ENCODE assay signal across 26 cellular contexts in the genomic region with DNA sequence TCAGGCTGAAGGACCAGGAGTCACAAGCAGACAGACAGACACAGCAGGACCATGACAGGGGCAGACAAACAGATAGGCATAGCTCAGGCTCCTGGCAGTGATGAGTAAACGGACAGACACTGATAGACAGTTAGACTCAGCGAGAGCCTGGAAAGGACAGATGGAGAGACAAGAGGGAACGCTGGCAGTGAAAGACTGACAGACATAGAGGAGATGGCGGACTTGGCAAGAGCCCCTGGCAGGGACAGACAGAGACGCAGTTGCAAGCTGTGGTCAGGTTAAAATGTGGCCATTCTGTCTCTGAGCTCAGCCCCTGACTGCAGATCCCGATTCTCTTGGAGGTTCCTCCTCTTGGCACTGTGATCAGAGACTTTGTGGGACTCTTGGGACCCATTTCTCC. TPM values are rescaled to one million over a fixed set of nuclear protein-coding genes. Genes with fewer than 3 reads are reported as not detected.
A peak's percentile ranks its signal among the peaks of the same experiment; 100 is the strongest.
DNase-seq lines count a peak whose midpoint lies in the region; ATAC-seq, FAIRE-seq and TF ChIP-seq lines count a peak whose summit lies in the region.
"Had no signal": no experiment of that assay in that cellular context is flagged by ENCODE, and none has a peak within 500 bp of the region (broad histone marks: within the 10 kb centered on the region; RNA-seq: fewer than 3 reads in every experiment).

No MANE protein-coding gene starts in this region.

- H3K4me2 ChIP-seq in fibroblast of lung (ENCODE audit: extremely low read depth, insufficient read depth, low read length), result no peak overlapping the region

- H3K4me1 ChIP-seq in right cardiac atrium (ENCODE audit: control insufficient read depth, insufficient read depth, low read length) (peaks cover 9% of the 10 kb centered on the region), heart right ventricle (peaks cover 0 to 35% (median 22%) of the 10 kb centered on the region in 9 donors), fibroblast of lung (ENCODE audit: control insufficient read depth, extremely low read depth, insufficient read depth, low read length) (peaks cover 19% of the 10 kb centered on the region)
- H3K4me1 ChIP-seq: body of pancreas had no signal

- no peak for TF ChIP-seq CTCF in heart right ventricle (IDR thresholded peaks at IDR 0.05)
- TF ChIP-seq CTCF in fibroblast of lung (conservative IDR thresholded peaks at IDR 0.05 in 1 of 2, IDR thresholded peaks at IDR 0.05 in 1 of 2; ENCODE audit: low read depth in 1 of 2, low read length in 2 of 2), result no peak

- H3K79me2 ChIP-seq in fibroblast of lung (ENCODE audit: control insufficient read depth, insufficient read depth, low read length), result no peaks in the 10 kb centered on the region

- DNase-seq in right cardiac atrium, result no peak
- DNase-seq in heart right ventricle, result no peak
- DNase-seq in RCC 7860 (ENCODE audit: low spot score), result peak; percentile 41
- no peak for DNase-seq in fibroblast of lung (ENCODE audit: low read depth in 2 of 2)
- no peak for DNase-seq in HEK293T (ENCODE audit: extremely low spot score)
- DNase-seq: activated CD4-positive, alpha-beta T cell treated with anti-CD3 and anti-CD28 coated beads for 36 hours; body of pancreas; CD4-positive, alpha-beta memory T cell; DMS79; effector memory CD4-positive, alpha-beta T cell; esophagus squamous epithelium; naive B cell; NCI-H1930; NCI-H226; stimulated activated CD4-positive, alpha-beta T cell treated with anti-CD3 and anti-CD28 coated beads, Interleukin-12 subunit alpha, Interleukin-12 subunit beta, amount 100 ng/mL, for 4 hours; T-helper 1 cell had no signal

- CTCF ChIA-PET in HEK293T (lab: Yijun Ruan, JAX), result interaction anchor here (1.6 kb wide), 1 partner anchor 24 kb away, joined by 4 read pairs; no protein-coding TSS in a partner anchor

- H3K9me3 ChIP-seq in right cardiac atrium (ENCODE audit: control insufficient read depth, low read length) (no peaks in the 10 kb centered on the region), heart right ventricle (no peaks in the 10 kb centered on the region), fibroblast of lung (ENCODE audit: control insufficient read depth, insufficient read depth, low read depth, low read length) (no peaks in the 10 kb centered on the region)
- H3K9me3 ChIP-seq: body of pancreas, esophagus squamous epithelium, SJSA1, upper lobe of left lung had no signal

- no peak for FAIRE-seq in RCC 7860 (lab: Jason Lieb, UNC)
- FAIRE-seq: GM12891, GM19239 had no signal

- H3K9ac ChIP-seq in fibroblast of lung (ENCODE audit: insufficient read depth, low read length), result no peak overlapping the region

- H3K27ac ChIP-seq in right cardiac atrium (ENCODE audit: low read length), result peak overlapping the region; percentile 44
- H3K27ac ChIP-seq in heart right ventricle, result peak overlapping the region in 4 of 10 donors; percentile 60 to 74 (median 64)
- H3K27ac ChIP-seq in fibroblast of lung (ENCODE audit: insufficient read depth, low read length), result peak overlapping the region; percentile 52
- H3K27ac ChIP-seq: body of pancreas, esophagus squamous epithelium had no signal

- ATAC-seq in right cardiac atrium, result peak in 1 of 2 donors; percentile 10
- ATAC-seq in heart right ventricle, result no peak
- no peak for ATAC-seq in HG02798 (IDR thresholded peaks at IDR 0.05; ENCODE audit: poor library complexity, unreplicated experiment)
- ATAC-seq in HG03135 (IDR thresholded peaks at IDR 0.05; ENCODE audit: unreplicated experiment), result no peak
- ATAC-seq: activated CD4-positive, alpha-beta T cell treated with anti-CD3 and anti-CD28 coated beads for 36 hours had no signal

- POLR2A ChIA-PET in HEK293T (lab: Yijun Ruan, JAX), result no interaction called here

- WGBS in right cardiac atrium, result 68% methylated on average over 6 of the region's 6 CpGs
- WGBS in heart right ventricle, 2 donors, result 75 to 82% methylated on average over 6 of the region's 6 CpGs

- intact Hi-C loops in right cardiac atrium (cut with DNase I) (no loop called here), heart right ventricle (cut with DNase I) (no loop called here)

- H3K4me3 ChIP-seq in right cardiac atrium (ENCODE audit: low read length) (no peak overlapping the region), heart right ventricle (no peak overlapping the region), fibroblast of lung (replicated peaks in 1 of 4; ENCODE audit: control extremely low read depth in 1 of 4, insufficient read depth in 1 of 4, low read depth in 3 of 4, low read length in 4 of 4) (no peak overlapping the region)
- H3K4me3 ChIP-seq: body of pancreas, esophagus squamous epithelium, SJSA1, upper lobe of left lung had no signal

- H2AFZ ChIP-seq in fibroblast of lung (ENCODE audit: low read length), result no peak overlapping the region

- H3K36me3 ChIP-seq in heart right ventricle (no peaks in the 10 kb centered on the region), fibroblast of lung (ENCODE audit: control insufficient read depth, insufficient read depth, low read length) (no peaks in the 10 kb centered on the region)
- H3K36me3 ChIP-seq: esophagus squamous epithelium, SJSA1, upper lobe of left lung had no signal

- H4K20me1 ChIP-seq in fibroblast of lung (ENCODE audit: control insufficient read depth, extremely low read depth, insufficient read depth, low read length), result no peaks in the 10 kb centered on the region

- H3K27me3 ChIP-seq in right cardiac atrium (ENCODE audit: control insufficient read depth, insufficient read depth), result no peaks in the 10 kb centered on the region
- H3K27me3 ChIP-seq in heart right ventricle, result no peaks in the 10 kb centered on the region
- no peaks in the 10 kb centered on the region for H3K27me3 ChIP-seq in fibroblast of lung (ENCODE audit: control insufficient read depth, insufficient read depth, low read length)
- H3K27me3 ChIP-seq: body of pancreas, esophagus squamous epithelium, SJSA1, upper lobe of left lung had no signal

TF ChIP-seq in HEK293T, 16 proteins besides CTCF, POLR2A, EP300 and RAD21:
- TF ChIP-seq FOXA1 (IDR thresholded peaks at IDR 0.05) (no peak), FOXK2 (IDR thresholded peaks at IDR 0.05) (no peak), NFRKB (IDR thresholded peaks at IDR 0.05) (no peak)
- TF ChIP-seq, protein P1, sequence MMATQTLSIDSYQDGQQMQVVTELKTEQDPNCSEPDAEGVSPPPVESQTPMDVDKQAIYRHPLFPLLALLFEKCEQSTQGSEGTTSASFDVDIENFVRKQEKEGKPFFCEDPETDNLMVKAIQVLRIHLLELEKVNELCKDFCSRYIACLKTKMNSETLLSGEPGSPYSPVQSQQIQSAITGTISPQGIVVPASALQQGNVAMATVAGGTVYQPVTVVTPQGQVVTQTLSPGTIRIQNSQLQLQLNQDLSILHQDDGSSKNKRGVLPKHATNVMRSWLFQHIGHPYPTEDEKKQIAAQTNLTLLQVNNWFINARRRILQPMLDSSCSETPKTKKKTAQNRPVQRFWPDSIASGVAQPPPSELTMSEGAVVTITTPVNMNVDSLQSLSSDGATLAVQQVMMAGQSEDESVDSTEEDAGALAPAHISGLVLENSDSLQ (IDR thresholded peaks at IDR 0.05), result no peak

RNA-seq across cellular contexts. Expression of a gene that starts 13.6 kb away (rescaled TPM):
- total RNA-seq in right cardiac atrium (not detected), heart right ventricle (not detected), fibroblast of lung (0.51 and 0.66 TPM in 2 replicates)
- polyA plus RNA-seq in right cardiac atrium (not detected), heart right ventricle (not detected), fibroblast of lung (0.09 and 0.71 TPM in 2 replicates)
- 0.17 and 0.56 TPM in 2 replicates for polyA plus RNA-seq in fibroblast of lung (2012)
- polyA minus RNA-seq in fibroblast of lung (ENCODE audit: low replicate concordance), result not detected in 2 replicates
- total RNA-seq: body of pancreas; CD4-positive, alpha-beta memory T cell; esophagus squamous epithelium; LHCN-M2; osteoblast; subcutaneous adipose tissue had no signal

RNA-seq across cellular contexts. Expression of a gene that starts 26.7 kb away (rescaled TPM):
- total RNA-seq in right cardiac atrium (not detected), heart right ventricle (not detected), fibroblast of lung (not detected in 2 replicates)
- polyA plus RNA-seq in right cardiac atrium (not detected), heart right ventricle (not detected), fibroblast of lung (not detected in 2 replicates)
- polyA plus RNA-seq in fibroblast of lung (2012), result not detected in 2 replicates
- polyA minus RNA-seq in fibroblast of lung (ENCODE audit: low replicate concordance), result not detected in 2 replicates
- total RNA-seq: body of pancreas; CD4-positive, alpha-beta memory T cell; esophagus squamous epithelium; LHCN-M2; osteoblast; SJSA1; subcutaneous adipose tissue; upper lobe of left lung had no signal
- polyA plus RNA-seq: CD4-positive, alpha-beta memory T cell; keratinocyte had no signal
